ENCODE assay signal across 8 cellular contexts in genomic region chr21:25573409-25574206, GRCh38. TPM values are rescaled to one million over a fixed set of nuclear protein-coding genes. Genes with fewer than 3 reads are reported as not detected.
A peak's percentile ranks its signal among the peaks of the same experiment; 100 is the strongest.
DNase-seq lines count a peak whose midpoint lies in the region; ATAC-seq and TF ChIP-seq lines count a peak whose summit lies in the region.

No MANE protein-coding gene starts in this region.

- DNase-seq in NCI-H446 (lab: John Stamatoyannopoulos, UW) = peak; percentile 1 to 19
- DNase-seq in activated T-cell treated with anti-CD3 and anti-CD28 coated beads, Interleukin-2, amount 50 U/mL, for 4 hours = peak; percentile 74
- DNase-seq in immature natural killer cell = peak; percentile 12 to 41 (median 14)
- peak; percentile 83 for DNase-seq in stromal cell of bone marrow (ENCODE audit: low read depth)
- no peak for DNase-seq in pons (ENCODE audit: low spot score)
- no peak for DNase-seq in NCI-H128 (lab: John Stamatoyannopoulos, UW; ENCODE audit: unreplicated experiment)

- H3K4me1 ChIP-seq in DOHH2 (ENCODE audit: control insufficient read depth, low read length) = peaks cover 59% of the 10 kb centered on the region

- peaks cover 73% of the 10 kb centered on the region for H3K36me3 ChIP-seq in DOHH2 (ENCODE audit: control insufficient read depth, low read length)

- H3K9me3 Mint-ChIP-seq in activated T-cell treated with anti-CD3 and anti-CD28 coated beads, Interleukin-2, amount 50 U/mL, for 4 hours = no peaks in the 10 kb centered on the region
- no peaks in the 10 kb centered on the region for H3K9me3 Mint-ChIP-seq in immature natural killer cell

- peak overlapping the region; percentile 62 to 92 (median 82) for H3K27ac Mint-ChIP-seq in immature natural killer cell

- peak overlapping the region; percentile 75 for H3K4me2 ChIP-seq in DOHH2 (ENCODE audit: low read length)

- H3K79me2 ChIP-seq in DOHH2 (ENCODE audit: control insufficient read depth, low read length) = peaks cover 30% of the 10 kb centered on the region

- peaks cover 31% of the 10 kb centered on the region for H3F3A ChIP-seq in DOHH2 (ENCODE audit: control insufficient read depth, insufficient read depth)

- H3K4me3 Mint-ChIP-seq in activated T-cell treated with anti-CD3 and anti-CD28 coated beads, Interleukin-2, amount 50 U/mL, for 4 hours = peak overlapping the region; percentile 79
- H3K4me3 Mint-ChIP-seq in immature natural killer cell = peak overlapping the region; percentile 56 to 86 (median 67)

- H3K36me3 Mint-ChIP-seq in activated T-cell treated with anti-CD3 and anti-CD28 coated beads, Interleukin-2, amount 50 U/mL, for 4 hours (ENCODE audit: insufficient read depth) = peaks cover 66% of the 10 kb centered on the region
- peaks cover 4 to 14% (median 4%) of the 10 kb centered on the region in 3 donors for H3K36me3 Mint-ChIP-seq in immature natural killer cell

- peak; percentile 20 for ATAC-seq in GM21825 (IDR thresholded peaks at IDR 0.05; ENCODE audit: unreplicated experiment)
- peak; percentile 50 to 59 for ATAC-seq in activated T-cell treated with anti-CD3 and anti-CD28 coated beads, Interleukin-2, amount 50 U/mL, for 4 hours

- no peaks in the 10 kb centered on the region for H3K27me3 ChIP-seq in DOHH2 (ENCODE audit: control insufficient read depth, low read length)

- peaks cover 72% of the 10 kb centered on the region for H3K4me1 Mint-ChIP-seq in activated T-cell treated with anti-CD3 and anti-CD28 coated beads, Interleukin-2, amount 50 U/mL, for 4 hours (ENCODE audit: low read depth)
- peaks cover 16 to 35% of the 10 kb centered on the region in 2 donors for H3K4me1 Mint-ChIP-seq in immature natural killer cell

- H3K27me3 Mint-ChIP-seq in activated T-cell treated with anti-CD3 and anti-CD28 coated beads, Interleukin-2, amount 50 U/mL, for 4 hours (ENCODE audit: low read depth) = no peaks in the 10 kb centered on the region
- H3K27me3 Mint-ChIP-seq in immature natural killer cell (ENCODE audit: low read depth in 3 of 3) = peaks cover 0 to 1% (median 0%) of the 10 kb centered on the region in 3 donors

- peak overlapping the region; percentile 42 for H3K4me3 ChIP-seq in DOHH2 (ENCODE audit: low read length)

- H3K9me2 ChIP-seq in DOHH2 (replicated peaks; ENCODE audit: control insufficient read depth, low read length) = no peaks in the 10 kb centered on the region

- H3K9me3 ChIP-seq in DOHH2 (ENCODE audit: control insufficient read depth, insufficient read depth, low read length) = no peaks in the 10 kb centered on the region

- no peak for TF ChIP-seq CTCF in DOHH2 (IDR thresholded peaks at IDR 0.05; ENCODE audit: low read depth, low read length, poor library complexity, severe bottlenecking)

- H4K20me1 ChIP-seq in DOHH2 (ENCODE audit: control insufficient read depth, insufficient read depth, low read depth, low read length) = no peaks in the 10 kb centered on the region

- peak overlapping the region; percentile 65 for H3K27ac ChIP-seq in DOHH2 (ENCODE audit: low read depth, low read length)

RNA-seq across cellular contexts. Expression of gene MRPL39, which starts 33.7 kb away (rescaled TPM):
- 10 to 100 TPM; 75.2 to 80.0 (median 75.6) TPM for total RNA-seq in activated T-cell treated with anti-CD3 and anti-CD28 coated beads, Interleukin-2, amount 50 U/mL, for 4 hours
- 10 to 100 TPM; 20.2 to 33.0 (median 22.8) TPM for polyA plus RNA-seq in immature natural killer cell

Comparison
In these comparisons a context has a peak if more than half of its experiments do, and no peak if none do; other contexts are left out.
1. DNase-seq: peak in NCI-H446 (2 of 2), activated T-cell treated with anti-CD3 and anti-CD28 coated beads, Interleukin-2, amount 50 U/mL, for 4 hours (single experiment), immature natural killer cell (3 of 3) and stromal cell of bone marrow (single experiment); none in pons (single experiment) and NCI-H128 (single experiment).